ENCODE assay signal across 8 cellular contexts in genomic region chr11:45146072-45147016, GRCh38. TPM values are rescaled to one million over a fixed set of nuclear protein-coding genes. Genes with fewer than 3 reads are reported as not detected.
DNase-seq lines count a peak whose midpoint lies in the region; ATAC-seq lines count a peak whose summit lies in the region.

TSS of gene PRDM11 (plus strand) at chr11:45146639. CDS start at chr11:45181767, 35,128 bp downstream.

- POLR2A ChIA-PET in naive thymus-derived CD8-positive, alpha-beta T cell (lab: Charles Lee): interaction anchor here (0.7 to 0.9 kb wide), 2 partner anchors 66 to 208 kb away, joined by 3 to 4 read pairs; no protein-coding TSS in a partner anchor

- H3K27ac Mint-ChIP-seq in activated T-cell treated with anti-CD3 and anti-CD28 coated beads, Interleukin-2, amount 50 U/mL, for 24 hours: peak within 1 kb of the TSS; percentile 88
- H3K27ac Mint-ChIP-seq in naive thymus-derived CD8-positive, alpha-beta T cell: peak within 1 kb of the TSS; percentile 88 to 96 (median 94)

- H3K4me3 Mint-ChIP-seq in activated T-cell treated with anti-CD3 and anti-CD28 coated beads, Interleukin-2, amount 50 U/mL, for 24 hours: peak within 1 kb of the TSS; percentile 83
- H3K4me3 Mint-ChIP-seq in naive thymus-derived CD8-positive, alpha-beta T cell: peak within 1 kb of the TSS; percentile 85 to 96 (median 92)

- H3K27ac ChIP-seq in substantia nigra (ENCODE audit: low read depth, low read length, poor library complexity, severe bottlenecking): peak within 1 kb of the TSS; percentile 84

- DNase-seq in Ammon's horn (ENCODE audit: low spot score) (peak; percentile 47), NCI-H748 (lab: John Stamatoyannopoulos, UW; ENCODE audit: unreplicated experiment) (peak; percentile 72), fibroblast of peridontal ligament (ENCODE audit: extremely low read depth) (peak; percentile 62), substantia nigra (lab: John Stamatoyannopoulos, UW) (peak in 28 of 49 donors; percentile 29 to 92 (median 66))
- peak; percentile 83 for DNase-seq in activated T-cell treated with anti-CD3 and anti-CD28 coated beads, Interleukin-2, amount 50 U/mL, for 24 hours
- peak in 8 of 10 donors; percentile 11 to 71 (median 52) for DNase-seq in naive thymus-derived CD8-positive, alpha-beta T cell

- no peaks in the 10 kb centered on the region for H3K36me3 Mint-ChIP-seq in activated T-cell treated with anti-CD3 and anti-CD28 coated beads, Interleukin-2, amount 50 U/mL, for 24 hours (ENCODE audit: low read depth)
- H3K36me3 Mint-ChIP-seq in naive thymus-derived CD8-positive, alpha-beta T cell: no peaks in the 10 kb centered on the region

- H3K27me3 Mint-ChIP-seq in activated T-cell treated with anti-CD3 and anti-CD28 coated beads, Interleukin-2, amount 50 U/mL, for 24 hours: peaks cover 35% of the 10 kb centered on the region
- peaks cover 6 to 14% (median 12%) of the 10 kb centered on the region in 5 donors for H3K27me3 Mint-ChIP-seq in naive thymus-derived CD8-positive, alpha-beta T cell

- H3K4me1 Mint-ChIP-seq in activated T-cell treated with anti-CD3 and anti-CD28 coated beads, Interleukin-2, amount 50 U/mL, for 24 hours (ENCODE audit: low read depth): peaks cover 27% of the 10 kb centered on the region
- H3K4me1 Mint-ChIP-seq in naive thymus-derived CD8-positive, alpha-beta T cell: peaks cover 21 to 45% (median 37%) of the 10 kb centered on the region in 4 donors

- ATAC-seq in GM18861 (IDR thresholded peaks at IDR 0.05; ENCODE audit: unreplicated experiment) (peak; percentile 29), HG03066 (IDR thresholded peaks at IDR 0.05; ENCODE audit: low read depth, unreplicated experiment) (peak; percentile 36)
- peak; percentile 47 to 55 for ATAC-seq in naive thymus-derived CD8-positive, alpha-beta T cell

- no peaks in the 10 kb centered on the region for H3K9me3 Mint-ChIP-seq in activated T-cell treated with anti-CD3 and anti-CD28 coated beads, Interleukin-2, amount 50 U/mL, for 24 hours
- H3K9me3 Mint-ChIP-seq in naive thymus-derived CD8-positive, alpha-beta T cell: no peaks in the 10 kb centered on the region

RNA-seq across cellular contexts. Expression of gene PRDM11, which starts in this region (rescaled TPM):
- total RNA-seq in naive thymus-derived CD8-positive, alpha-beta T cell: 10 to 100 TPM; 10.3 to 12.0 TPM
- 1 to 10 TPM in 1 of 3 donors, under 1 TPM in 2; 0.49 to 1.4 (median 0.87) TPM for polyA plus RNA-seq in naive thymus-derived CD8-positive, alpha-beta T cell

Comparison
In these comparisons a context has a peak if more than half of its experiments do, and no peak if none do; other contexts are left out.
1. Peak in every context shown above with its lines: DNase-seq, ATAC-seq and H3K27ac ChIP-seq.